ENCODE assay signal across 12 cellular contexts in genomic region chr13:33034061-33034460, GRCh38. TPM values are rescaled to one million over a fixed set of nuclear protein-coding genes. Genes with fewer than 3 reads are reported as not detected.
"Had no signal": no experiment of that assay in that cellular context is flagged by ENCODE, and none has a peak within 500 bp of the region (broad histone marks: within the 10 kb centered on the region; RNA-seq: fewer than 3 reads in every experiment).

No MANE protein-coding gene starts in this region.

- H3K9me3 ChIP-seq: tibial nerve, vagina had no signal

- H3K36me3 ChIP-seq: tibial nerve, vagina had no signal

- H3K27ac Mint-ChIP-seq: endodermal cell had no signal

- H3K9me3 Mint-ChIP-seq: endodermal cell had no signal

- H3K27ac ChIP-seq: tibial nerve, vagina had no signal

- H3K4me1 ChIP-seq: tibial nerve, vagina had no signal

- H3K4me3 Mint-ChIP-seq: endodermal cell had no signal

- H3K27me3 ChIP-seq: tibial nerve, vagina had no signal

- ATAC-seq: T-helper 17 cell had no signal

- H3K4me3 ChIP-seq: lung, tibial nerve, vagina had no signal

- DNase-seq: amniotic stem cell, dermis blood vessel endothelial cell, endodermal cell, erythroblast, hippocampal formation, kidney glomerular epithelial cell, midbrain, posterior cingulate gyrus, T-helper 17 cell had no signal

RNA-seq across cellular contexts. Expression of gene KL, which starts 17.8 kb away (rescaled TPM):
- total RNA-seq: T-helper 17 cell had no signal
